16 cellular contexts compared by ENCODE assay signal in the genomic region with DNA sequence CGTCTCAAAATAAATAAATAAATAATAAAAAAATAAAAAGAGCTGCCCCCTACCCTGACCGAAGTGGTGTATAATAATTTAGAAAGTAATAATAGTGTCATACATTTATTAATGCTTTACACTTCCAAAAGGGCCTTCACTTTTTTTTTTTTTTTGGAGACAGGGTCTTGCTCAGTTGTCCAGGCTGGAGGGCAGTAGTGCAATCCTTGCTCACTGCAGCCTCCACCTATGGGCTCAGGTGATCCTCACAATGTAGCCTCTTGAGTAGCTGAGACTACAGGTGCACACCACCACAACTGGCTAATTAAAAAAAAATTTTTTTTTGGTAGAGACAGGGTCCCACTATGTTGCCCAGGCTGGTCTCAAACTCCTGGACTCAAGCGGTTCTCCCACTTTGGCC. TPM values are rescaled to one million over a fixed set of nuclear protein-coding genes. Genes with fewer than 3 reads are reported as not detected.
DNase-seq lines count a peak whose midpoint lies in the region; ATAC-seq and TF ChIP-seq lines count a peak whose summit lies in the region.
"Had no signal": no experiment of that assay in that cellular context is flagged by ENCODE, and none has a peak within 500 bp of the region (broad histone marks: within the 10 kb centered on the region; RNA-seq: fewer than 3 reads in every experiment).

No MANE protein-coding gene starts in this region.

- ATAC-seq in HG02763 (IDR thresholded peaks at IDR 0.05; ENCODE audit: unreplicated experiment), result no peak

- peaks cover 23% of the 10 kb centered on the region for H3K36me3 Mint-ChIP-seq in activated CD4-positive, alpha-beta memory T cell treated with anti-CD3 and anti-CD28 coated beads, Interleukin-2, amount 10 ng/mL, durations not matched to agents 7 days and 5 days (ENCODE audit: low read depth)

- peak overlapping the region; percentile 48 for H3K4me3 Mint-ChIP-seq in activated CD4-positive, alpha-beta memory T cell treated with anti-CD3 and anti-CD28 coated beads, Interleukin-2, amount 10 ng/mL, durations not matched to agents 7 days and 5 days

- peaks cover 0 to 29% (median 19%) of the 10 kb centered on the region in 11 experiments; a peak in 16 of 22 replicates for H3K36me3 ChIP-seq in BLaER1 treated with 17β-estradiol and CSF1 and Interleukin-3, amounts not matched to agents 10 nM and 100 nM
- H3K36me3 ChIP-seq in GM23248 (ENCODE audit: low read depth) (no peaks in the 10 kb centered on the region), MM.1S (replicated peaks; ENCODE audit: insufficient read depth, low read length) (no peaks in the 10 kb centered on the region)

- 92 to 97% methylated on average over 3 of the region's 3 CpGs for WGBS in GM23248 (ENCODE audit: low coverage in 1 of 2, low lambda C conversion rate in 2 of 2, missing lambda C conversion rate in 2 of 2), 2 experiments

- H3K9me3 ChIP-seq in BLaER1 treated with 17β-estradiol and CSF1 and Interleukin-3, amounts not matched to agents 10 nM and 100 nM (replicated peaks in 1 of 11), result peaks cover 0 to 7% (median 4%) of the 10 kb centered on the region in 11 experiments; a peak in 7 of 22 replicates
- no peaks in the 10 kb centered on the region for H3K9me3 ChIP-seq in GM23248 (ENCODE audit: low read depth)
- no peaks in the 10 kb centered on the region for H3K9me3 ChIP-seq in MM.1S (replicated peaks; ENCODE audit: insufficient read depth, low read length)
- H3K9me3 ChIP-seq: BE2C had no signal

- H3K9me2 ChIP-seq in GM23248 (ENCODE audit: insufficient read depth) (no peaks in the 10 kb centered on the region), MM.1S (replicated peaks; ENCODE audit: insufficient read depth, low read length) (no peaks in the 10 kb centered on the region)

- CTCF ChIA-PET in activated CD4-positive, alpha-beta memory T cell treated with anti-CD3 and anti-CD28 coated beads, Interleukin-2, amount 10 ng/mL, durations not matched to agents 7 days and 5 days (lab: Charles Lee), result interaction anchor here (1.8 to 3.2 kb wide), 3 partner anchors 10 to 77 kb away, joined by 7 to 18 read pairs (median 15); partner anchors contain the start of genes DNAJC9 and P4HA1

- peaks cover 60% of the 10 kb centered on the region for H3K79me2 ChIP-seq in GM23248 (ENCODE audit: insufficient read depth)
- H3K79me2 ChIP-seq in MM.1S (ENCODE audit: low read length), result peaks cover 38% of the 10 kb centered on the region

- H3K4me1 ChIP-seq in BLaER1 treated with 17β-estradiol and CSF1 and Interleukin-3, amounts not matched to agents 10 nM and 100 nM, result peaks cover 11 to 32% (median 26%) of the 10 kb centered on the region in 10 experiments
- peaks cover 10% of the 10 kb centered on the region for H3K4me1 ChIP-seq in GM23248 (ENCODE audit: insufficient read depth)
- peaks cover 4% of the 10 kb centered on the region; the same call in 1 of the 2 replicates for H3K4me1 ChIP-seq in MM.1S (ENCODE audit: low read length)

- H3F3A ChIP-seq in GM23248 (ENCODE audit: insufficient read depth) (peaks cover 16% of the 10 kb centered on the region), MM.1S (ENCODE audit: insufficient read depth, low read length) (peaks cover 13% of the 10 kb centered on the region; the same call in 1 of the 2 replicates)

- POLR2A ChIA-PET in activated CD4-positive, alpha-beta memory T cell treated with anti-CD3 and anti-CD28 coated beads, Interleukin-2, amount 10 ng/mL, durations not matched to agents 7 days and 5 days (lab: Charles Lee), result interaction anchor here (1.0 to 4.2 kb wide), 6 partner anchors 72 to 326 kb away, joined by 4 to 35 read pairs (median 6); partner anchors contain the start of genes DNAJC9, MRPS16, P4HA1 and PPP3CB

- no peak overlapping the region for H3K27ac ChIP-seq in BLaER1 treated with 17β-estradiol and CSF1 and Interleukin-3, amounts not matched to agents 10 nM and 100 nM
- H3K27ac ChIP-seq in GM23248 (no peak overlapping the region), MM.1S (ENCODE audit: low read length) (no peak overlapping the region), substantia nigra (ENCODE audit: low read depth, low read length, poor library complexity, severe bottlenecking) (no peak overlapping the region)

- no peak for DNase-seq in GM23248
- DNase-seq in activated CD4-positive, alpha-beta memory T cell treated with anti-CD3 and anti-CD28 coated beads, Interleukin-2, amount 10 ng/mL, durations not matched to agents 7 days and 5 days, result no peak
- peak; percentile 1 for DNase-seq in left kidney (ENCODE audit: low read depth, low spot score)
- DNase-seq in MM.1S, result no peak
- DNase-seq in substantia nigra (lab: John Stamatoyannopoulos, UW), result no peak
- DNase-seq: activated CD8-positive, alpha-beta memory T cell treated with anti-CD3 and anti-CD28 coated beads, Interleukin-2, amount 50 U/mL, for 48 hours; BE2C; cerebellar nuclear complex; DMS53; foreskin fibroblast; NCI-H187 treated with DMSO at 0.1 percent for 48 hours; NCI-H446 treated with DMSO at 0.1 percent for 48 hours; WERI-Rb-1 had no signal

- H3K27me3 Mint-ChIP-seq in activated CD4-positive, alpha-beta memory T cell treated with anti-CD3 and anti-CD28 coated beads, Interleukin-2, amount 10 ng/mL, durations not matched to agents 7 days and 5 days, result no peaks in the 10 kb centered on the region

- H3K27ac Mint-ChIP-seq in activated CD4-positive, alpha-beta memory T cell treated with anti-CD3 and anti-CD28 coated beads, Interleukin-2, amount 10 ng/mL, durations not matched to agents 7 days and 5 days, result no peak overlapping the region

- H3K4me2 ChIP-seq in BLaER1 treated with 17β-estradiol and CSF1 and Interleukin-3, amounts not matched to agents 10 nM and 100 nM, result peak overlapping the region; percentile 72 to 97 (median 89); a peak in 19 of 22 replicates
- peak overlapping the region; percentile 97 for H3K4me2 ChIP-seq in GM23248 (ENCODE audit: unreplicated experiment)
- no peak overlapping the region for H3K4me2 ChIP-seq in MM.1S (ENCODE audit: low read depth, low read length)

- H3K9me3 Mint-ChIP-seq in activated CD4-positive, alpha-beta memory T cell treated with anti-CD3 and anti-CD28 coated beads, Interleukin-2, amount 10 ng/mL, durations not matched to agents 7 days and 5 days, result no peaks in the 10 kb centered on the region

- H3K9ac ChIP-seq in BLaER1 treated with 17β-estradiol and CSF1 and Interleukin-3, amounts not matched to agents 10 nM and 100 nM, result peak overlapping the region in 3 of 11 experiments; percentile 89 to 91 (median 91); a peak in 3 of 22 replicates
- H3K9ac ChIP-seq in GM23248 (no peak overlapping the region), MM.1S (ENCODE audit: low read length) (no peak overlapping the region)

- H2AFZ ChIP-seq in GM23248, result no peak overlapping the region
- no peak overlapping the region for H2AFZ ChIP-seq in MM.1S (ENCODE audit: low read length)

- H3K4me1 Mint-ChIP-seq in activated CD4-positive, alpha-beta memory T cell treated with anti-CD3 and anti-CD28 coated beads, Interleukin-2, amount 10 ng/mL, durations not matched to agents 7 days and 5 days, result peaks cover 33% of the 10 kb centered on the region

- no peak for TF ChIP-seq CTCF in MM.1S (IDR thresholded peaks at IDR 0.05; ENCODE audit: low read length)

- H3K27me3 ChIP-seq in BLaER1 treated with 17β-estradiol and CSF1 and Interleukin-3, amounts not matched to agents 10 nM and 100 nM, result no peaks in the 10 kb centered on the region
- H3K27me3 ChIP-seq in GM23248 (replicated peaks; ENCODE audit: insufficient read depth) (no peaks in the 10 kb centered on the region), MM.1S (replicated peaks; ENCODE audit: insufficient read depth, low read length) (no peaks in the 10 kb centered on the region)
- H3K27me3 ChIP-seq: BE2C had no signal

- H4K20me1 ChIP-seq in BLaER1 treated with 17β-estradiol and CSF1 and Interleukin-3, amounts not matched to agents 10 nM and 100 nM, result peaks cover 0 to 12% (median 3%) of the 10 kb centered on the region in 11 experiments; a peak in 13 of 22 replicates
- H4K20me1 ChIP-seq in GM23248 (ENCODE audit: insufficient read depth) (no peaks in the 10 kb centered on the region), MM.1S (ENCODE audit: insufficient read depth, low read length) (no peaks in the 10 kb centered on the region)

- peak overlapping the region in 5 of 10 experiments; percentile 77 to 86 (median 83); a peak in 5 of 20 replicates for H3K4me3 ChIP-seq in BLaER1 treated with 17β-estradiol and CSF1 and Interleukin-3, amounts not matched to agents 10 nM and 100 nM
- no peak overlapping the region for H3K4me3 ChIP-seq in GM23248
- no peak overlapping the region for H3K4me3 ChIP-seq in MM.1S (ENCODE audit: low read length)

- in situ Hi-C loops in GM23248 (cut with MboI), result no loop called here

RNA-seq across cellular contexts. Expression of gene FAM149B1, which starts 1.4 kb away (rescaled TPM):
- 23.3 and 26.7 TPM in 2 replicates for total RNA-seq in GM23248 (2014; rRNA removed; shearing (Covaris generic))
- 7.1 and 7.4 TPM in 2 replicates for polyA plus RNA-seq in GM23248 (2016; fragmentation: Nextera tagmentation; extraction: Ambion mirVana)
- 10 to 100 TPM; 15.7 to 17.4 TPM for total RNA-seq in activated CD4-positive, alpha-beta memory T cell treated with anti-CD3 and anti-CD28 coated beads, Interleukin-2, amount 10 ng/mL, durations not matched to agents 7 days and 5 days

RNA-seq across cellular contexts. Expression of gene ECD, which starts 1.5 kb away (rescaled TPM):
- total RNA-seq in GM23248 (2014; rRNA removed; shearing (Covaris generic)), result 20.2 and 21.3 TPM in 2 replicates
- polyA plus RNA-seq in GM23248 (2016; fragmentation: Nextera tagmentation; extraction: Ambion mirVana), result 36.0 and 37.3 TPM in 2 replicates
- 10 to 100 TPM; 27.1 to 28.5 TPM for total RNA-seq in activated CD4-positive, alpha-beta memory T cell treated with anti-CD3 and anti-CD28 coated beads, Interleukin-2, amount 10 ng/mL, durations not matched to agents 7 days and 5 days

RNA-seq across cellular contexts. Expression of gene NUDT13, which starts 59.1 kb away (rescaled TPM):
- total RNA-seq in GM23248 (2014; rRNA removed; shearing (Covaris generic)), result 0.51 and 1.7 TPM in 2 replicates
- 1.2 and 1.4 TPM in 2 replicates for polyA plus RNA-seq in GM23248 (2016; fragmentation: Nextera tagmentation; extraction: Ambion mirVana)
- total RNA-seq in activated CD4-positive, alpha-beta memory T cell treated with anti-CD3 and anti-CD28 coated beads, Interleukin-2, amount 10 ng/mL, durations not matched to agents 7 days and 5 days, result 1 to 10 TPM; 1.5 to 1.6 TPM
- total RNA-seq: OCI-LY7 had no signal
